Comparison of ENCODE assay signal across 1 cellular context in genomic region chr9:135973276-135974219, GRCh38.
TF ChIP-seq lines count a peak whose summit lies in the region.

No MANE protein-coding gene starts in this region.

TF ChIP-seq in HepG2, 621 proteins besides CTCF, POLR2A, EP300 and RAD21:
- TF ChIP-seq, protein P1, sequence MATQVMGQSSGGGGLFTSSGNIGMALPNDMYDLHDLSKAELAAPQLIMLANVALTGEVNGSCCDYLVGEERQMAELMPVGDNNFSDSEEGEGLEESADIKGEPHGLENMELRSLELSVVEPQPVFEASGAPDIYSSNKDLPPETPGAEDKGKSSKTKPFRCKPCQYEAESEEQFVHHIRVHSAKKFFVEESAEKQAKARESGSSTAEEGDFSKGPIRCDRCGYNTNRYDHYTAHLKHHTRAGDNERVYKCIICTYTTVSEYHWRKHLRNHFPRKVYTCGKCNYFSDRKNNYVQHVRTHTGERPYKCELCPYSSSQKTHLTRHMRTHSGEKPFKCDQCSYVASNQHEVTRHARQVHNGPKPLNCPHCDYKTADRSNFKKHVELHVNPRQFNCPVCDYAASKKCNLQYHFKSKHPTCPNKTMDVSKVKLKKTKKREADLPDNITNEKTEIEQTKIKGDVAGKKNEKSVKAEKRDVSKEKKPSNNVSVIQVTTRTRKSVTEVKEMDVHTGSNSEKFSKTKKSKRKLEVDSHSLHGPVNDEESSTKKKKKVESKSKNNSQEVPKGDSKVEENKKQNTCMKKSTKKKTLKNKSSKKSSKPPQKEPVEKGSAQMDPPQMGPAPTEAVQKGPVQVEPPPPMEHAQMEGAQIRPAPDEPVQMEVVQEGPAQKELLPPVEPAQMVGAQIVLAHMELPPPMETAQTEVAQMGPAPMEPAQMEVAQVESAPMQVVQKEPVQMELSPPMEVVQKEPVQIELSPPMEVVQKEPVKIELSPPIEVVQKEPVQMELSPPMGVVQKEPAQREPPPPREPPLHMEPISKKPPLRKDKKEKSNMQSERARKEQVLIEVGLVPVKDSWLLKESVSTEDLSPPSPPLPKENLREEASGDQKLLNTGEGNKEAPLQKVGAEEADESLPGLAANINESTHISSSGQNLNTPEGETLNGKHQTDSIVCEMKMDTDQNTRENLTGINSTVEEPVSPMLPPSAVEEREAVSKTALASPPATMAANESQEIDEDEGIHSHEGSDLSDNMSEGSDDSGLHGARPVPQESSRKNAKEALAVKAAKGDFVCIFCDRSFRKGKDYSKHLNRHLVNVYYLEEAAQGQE (IDR thresholded peaks at IDR 0.05; ENCODE audit: borderline replicate concordance in 1 of 2, low read depth in 1 of 2, low read length in 2 of 2), result 0 out of 4 replicates have a peak, but pooled peaks of 1 of the 2 experiments have one; percentile 14
- TF ChIP-seq FOXM1 (CRISPR knock-in tag; IDR thresholded peaks at IDR 0.05), result no peak
